In the genomic region with DNA sequence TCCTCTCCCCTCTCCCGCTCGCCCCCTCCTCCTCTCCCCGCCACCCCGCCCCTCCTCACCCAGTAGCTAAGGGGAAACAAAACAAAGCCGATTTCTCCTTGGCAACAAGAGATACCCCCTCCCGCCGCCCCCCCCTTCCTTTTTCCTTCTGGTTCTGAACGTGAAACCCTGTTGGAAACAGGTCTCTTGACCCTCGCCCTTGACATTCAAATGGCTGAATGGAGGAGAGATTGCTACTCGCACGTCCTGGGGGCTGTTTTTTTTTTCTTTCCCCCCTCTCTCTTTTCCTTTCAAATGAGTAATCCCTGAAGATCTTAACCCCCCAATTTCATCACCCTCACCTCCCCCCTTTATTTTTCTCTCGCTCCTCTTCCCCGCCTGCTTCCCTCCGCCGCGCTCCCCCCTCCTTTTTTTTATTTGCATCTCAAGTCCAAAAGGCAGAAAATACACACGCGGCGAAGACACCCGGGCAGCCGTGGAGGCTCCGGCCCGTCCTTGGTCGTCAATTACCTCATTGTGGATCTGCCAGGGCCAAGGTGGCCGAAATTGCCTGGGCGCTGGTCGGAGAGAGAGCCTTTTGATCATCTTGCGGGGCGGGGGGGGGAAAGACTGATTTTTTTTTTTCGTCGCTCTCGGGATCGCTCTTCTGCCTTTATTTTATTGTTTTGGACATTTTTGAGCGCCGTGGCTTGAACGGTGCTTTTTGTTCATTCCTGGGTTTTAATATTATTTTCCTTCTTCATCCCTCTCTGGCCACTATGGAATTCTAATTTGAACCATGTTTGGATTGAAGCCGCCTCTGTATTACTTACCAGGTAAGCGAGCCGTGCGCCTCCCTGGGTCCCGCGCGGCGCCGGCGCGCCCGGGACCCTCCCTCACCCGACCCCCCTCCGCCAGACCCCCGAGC, we compare ENCODE assay signal across 8 cellular contexts. TPM values are rescaled to one million over a fixed set of nuclear protein-coding genes. Genes with fewer than 3 reads are reported as not detected.
DNase-seq lines count a peak whose midpoint lies in the region; ATAC-seq, FAIRE-seq and TF ChIP-seq lines count a peak whose summit lies in the region.

No MANE protein-coding gene starts in this region.

- H3K4me3 Mint-ChIP-seq in T-helper 2 cell treated with Interferon-gamma antibody and Interleukin-4, amounts not matched to agents 5 μg/mL and 100 μg/mL, for 36 hours, result peak overlapping the region; percentile 92
- H3K4me3 Mint-ChIP-seq in naive B cell, result peak overlapping the region; percentile 94 to 99 (median 97)

- H3K27ac Mint-ChIP-seq in T-helper 2 cell treated with Interferon-gamma antibody and Interleukin-4, amounts not matched to agents 5 μg/mL and 100 μg/mL, for 36 hours, result peak overlapping the region; percentile 96
- H3K27ac Mint-ChIP-seq in naive B cell, result peak overlapping the region; percentile 96 to 99 (median 98)

- no TSS peak for BruUV-seq in endothelial cell of umbilical vein (replicated peaks; lab: Mats Ljungman, UMichigan)

- FAIRE-seq in endothelial cell of umbilical vein (lab: Jason Lieb, UNC), result peak; percentile 15

- dilution Hi-C loops in endothelial cell of umbilical vein (cut with MboI; ENCODE audit: extremely low pct_ligation_motif_present, low sequenced_read_pairs), result no loop called here

- H3K27me3 ChIP-seq in endothelial cell of umbilical vein (ENCODE audit: control insufficient read depth in 2 of 2, insufficient read depth in 2 of 2, low read length in 2 of 2), result no peaks in the 10 kb centered on the region

- TF ChIP-seq POLR2A in endothelial cell of umbilical vein (IDR thresholded peaks at IDR 0.05; ENCODE audit: low read depth, low read length), result no peak

- H4K20me1 ChIP-seq in endothelial cell of umbilical vein (replicated peaks; ENCODE audit: control insufficient read depth, extremely low read depth, insufficient read depth, low read length), result no peaks in the 10 kb centered on the region

- peaks cover 4% of the 10 kb centered on the region for H3K27me3 Mint-ChIP-seq in T-helper 2 cell treated with Interferon-gamma antibody and Interleukin-4, amounts not matched to agents 5 μg/mL and 100 μg/mL, for 36 hours (ENCODE audit: low read depth)
- no peaks in the 10 kb centered on the region for H3K27me3 Mint-ChIP-seq in naive B cell

- peaks cover 20% of the 10 kb centered on the region for H3K4me1 ChIP-seq in endothelial cell of umbilical vein (ENCODE audit: control insufficient read depth, extremely low read depth, insufficient read depth, low read length)

- CTCF ChIA-PET in endothelial cell of umbilical vein (lab: Charles Lee), result interaction anchor here (0.8 to 4.8 kb wide), 3 partner anchors 8 to 246 kb away, joined by 3 to 30 read pairs (median 3); no protein-coding TSS in a partner anchor

- peak overlapping the region; percentile 31 for H2AFZ ChIP-seq in endothelial cell of umbilical vein (ENCODE audit: low read depth, low read length)

- H3K9ac ChIP-seq in endothelial cell of umbilical vein (replicated peaks; ENCODE audit: extremely low read depth, insufficient read depth, low read length), result no peak overlapping the region

- POLR2A ChIA-PET in endothelial cell of umbilical vein (lab: Charles Lee), result no interaction called here

- H3K79me2 ChIP-seq in endothelial cell of umbilical vein (ENCODE audit: control insufficient read depth, insufficient read depth, low read length), result no peaks in the 10 kb centered on the region

- H3K9me3 ChIP-seq in endothelial cell of umbilical vein (replicated peaks; ENCODE audit: control insufficient read depth, insufficient read depth, low read length), result no peaks in the 10 kb centered on the region

- no peaks in the 10 kb centered on the region for H3K9me3 Mint-ChIP-seq in T-helper 2 cell treated with Interferon-gamma antibody and Interleukin-4, amounts not matched to agents 5 μg/mL and 100 μg/mL, for 36 hours
- no peaks in the 10 kb centered on the region for H3K9me3 Mint-ChIP-seq in naive B cell

- peaks cover 39% of the 10 kb centered on the region for H3K4me1 Mint-ChIP-seq in T-helper 2 cell treated with Interferon-gamma antibody and Interleukin-4, amounts not matched to agents 5 μg/mL and 100 μg/mL, for 36 hours (ENCODE audit: low read depth)
- H3K4me1 Mint-ChIP-seq in naive B cell, result peaks cover 38 to 55% (median 50%) of the 10 kb centered on the region in 3 donors

- DNase-seq in NCI-H1417 (lab: John Stamatoyannopoulos, UW), result peak; percentile 57 to 94 (median 88)
- DNase-seq in NCI-H1417 treated with DMSO at 0.1 percent for 48 hours (lab: John Stamatoyannopoulos, UW), result no peak
- DNase-seq in LoVo (ENCODE audit: low spot score), result peak; percentile 11
- DNase-seq in T-helper 2 cell treated with Interferon-gamma antibody and Interleukin-4, amounts not matched to agents 5 μg/mL and 100 μg/mL, for 36 hours (ENCODE audit: low spot score), result no peak
- DNase-seq in endothelial cell of umbilical vein (ENCODE audit: low read depth, low spot score), result no peak
- peak; percentile 41 for DNase-seq in naive B cell

- H3K36me3 ChIP-seq in endothelial cell of umbilical vein (ENCODE audit: control insufficient read depth in 2 of 2, extremely low read depth in 1 of 2, insufficient read depth in 2 of 2, low read length in 2 of 2), result no peaks in the 10 kb centered on the region

- H3K9me1 ChIP-seq in endothelial cell of umbilical vein (replicated peaks; ENCODE audit: control insufficient read depth, extremely low read depth, insufficient read depth, low read length), result no peaks in the 10 kb centered on the region

- ATAC-seq in naive B cell (ENCODE audit: low read depth in 2 of 2) (peak in 1 of 2 donors; percentile 2), HG02588 (IDR thresholded peaks at IDR 0.05; ENCODE audit: unreplicated experiment) (no peak)
- ATAC-seq in activated CD4-positive, CD25-positive, alpha-beta regulatory T cell treated with anti-CD3 and anti-CD28 coated beads, Interleukin-2, amount 50 U/mL, for 24 hours, result no peak

- H3K4me2 ChIP-seq in endothelial cell of umbilical vein (ENCODE audit: insufficient read depth, low read length), result peak overlapping the region; percentile 77

- H3K4me3 ChIP-seq in endothelial cell of umbilical vein (replicated peaks in 1 of 3; ENCODE audit: insufficient read depth in 1 of 3, low read depth in 1 of 3, low read length in 3 of 3), result peak overlapping the region; percentile 3 to 78 (median 29)

- no peak for TF ChIP-seq CTCF in endothelial cell of umbilical vein (IDR thresholded peaks at IDR 0.05; ENCODE audit: extremely low read depth in 1 of 2, insufficient read depth in 1 of 2, low read depth in 1 of 2, low read length in 2 of 2)

- H3K36me3 Mint-ChIP-seq in T-helper 2 cell treated with Interferon-gamma antibody and Interleukin-4, amounts not matched to agents 5 μg/mL and 100 μg/mL, for 36 hours (ENCODE audit: low read depth), result peaks cover 5% of the 10 kb centered on the region
- no peaks in the 10 kb centered on the region for H3K36me3 Mint-ChIP-seq in naive B cell

- H3K27ac ChIP-seq in endothelial cell of umbilical vein (ENCODE audit: insufficient read depth, low read depth, low read length), result no peak overlapping the region

- intact Hi-C loops in endothelial cell of umbilical vein (cut with micrococcal nuclease), result loop anchor here (1.0 to 2.0 kb wide), 2 partner anchors 7 to 55 kb away; no protein-coding TSS in a partner anchor

TF ChIP-seq in endothelial cell of umbilical vein, 7 proteins besides CTCF, POLR2A, EP300 and RAD21:
- TF ChIP-seq MAX (IDR thresholded peaks at IDR 0.05; ENCODE audit: insufficient read depth, insufficient read length), result no peak
- no peak for TF ChIP-seq EZH2 (IDR thresholded peaks at IDR 0.05; ENCODE audit: borderline replicate concordance, low read depth, low read length, severe bottlenecking)
- no peak for TF ChIP-seq MYC (IDR thresholded peaks at IDR 0.05; ENCODE audit: low read depth, low read length)
- no peak for TF ChIP-seq GATA2 (IDR thresholded peaks at IDR 0.05; ENCODE audit: insufficient read depth, insufficient read length, low read depth, low read length)
- no peak for TF ChIP-seq JUN (IDR thresholded peaks at IDR 0.05; ENCODE audit: borderline replicate concordance, insufficient read depth, insufficient read length, low read depth)
- no peak for TF ChIP-seq POLR2AphosphoS5 (IDR thresholded peaks at IDR 0.05; ENCODE audit: insufficient read depth, low read depth, low read length)
- TF ChIP-seq FOS (IDR thresholded peaks at IDR 0.05; ENCODE audit: borderline replicate concordance, insufficient read depth, low read length), result no peak

RNA-seq across cellular contexts. Expression of gene GSE1, which starts 57.3 kb away (rescaled TPM):
- 14.2 and 18.3 TPM in 2 replicates for total RNA-seq in endothelial cell of umbilical vein
- 4.2 TPM in 2 replicates for polyA plus RNA-seq in endothelial cell of umbilical vein
- 3.6 and 4.2 TPM in 2 replicates for polyA plus RNA-seq in endothelial cell of umbilical vein (2011; cell fraction: cytosol; rRNA removed)
- polyA plus RNA-seq in endothelial cell of umbilical vein (2011; cell fraction: nucleus; rRNA removed), result 13.2 and 17.1 TPM in 2 replicates
- polyA plus RNA-seq in endothelial cell of umbilical vein (2012), result 9.1 and 12.3 TPM in 2 replicates
- polyA minus RNA-seq in endothelial cell of umbilical vein, result 6.9 and 13.4 TPM in 2 replicates
- polyA minus RNA-seq in endothelial cell of umbilical vein (2011; cell fraction: cytosol; rRNA and poly(A)+ RNA removed), result 28.5 TPM
- polyA minus RNA-seq in endothelial cell of umbilical vein (2011; cell fraction: nucleus; rRNA and poly(A)+ RNA removed), result 18.1 and 32.8 TPM in 2 replicates
- polyA plus RNA-seq in naive B cell (ENCODE audit: low read depth in 6 of 6), result 1 to 10 TPM in 5 of 6 donors, under 1 TPM in 1; 1.00 to 8.3 (median 3.9) TPM

Comparison
In these comparisons a context has a peak if more than half of its experiments do, and no peak if none do; other contexts are left out.
1. DNase-seq: peak in NCI-H1417 (3 of 3), LoVo (single experiment) and naive B cell (single experiment); none in NCI-H1417 treated with DMSO at 0.1 percent for 48 hours (single experiment), T-helper 2 cell treated with Interferon-gamma antibody and Interleukin-4, amounts not matched to agents 5 μg/mL and 100 μg/mL, for 36 hours (single experiment) and endothelial cell of umbilical vein (single experiment).